In genomic region chr5:32283539-32284377, GRCh38 we compare ENCODE assay signal across 8 cellular contexts. TPM values are rescaled to one million over a fixed set of nuclear protein-coding genes. Genes with fewer than 3 reads are reported as not detected.
DNase-seq lines count a peak whose midpoint lies in the region; ATAC-seq and FAIRE-seq lines count a peak whose summit lies in the region.

No MANE protein-coding gene starts in this region.

- H3K27ac Mint-ChIP-seq in activated CD8-positive, alpha-beta T cell treated with anti-CD3 and anti-CD28 coated beads, Interleukin-2, amount 10 ng/mL, durations not matched to agents 7 days and 5 days, result no peak overlapping the region
- peak overlapping the region in 5 of 9 donors; percentile 7 to 55 (median 14) for H3K27ac Mint-ChIP-seq in naive thymus-derived CD4-positive, alpha-beta T cell

- no peak overlapping the region for H3K4me3 ChIP-seq in naive thymus-derived CD4-positive, alpha-beta T cell (ENCODE audit: low read length)

- CTCF ChIA-PET in activated CD8-positive, alpha-beta T cell treated with anti-CD3 and anti-CD28 coated beads, Interleukin-2, amount 10 ng/mL, durations not matched to agents 7 days and 5 days (lab: Charles Lee), result interaction anchor here (1.3 to 2.1 kb wide), 4 partner anchors 14 to 52 kb away, joined by 3 to 6 read pairs (median 4); no protein-coding TSS in a partner anchor
- CTCF ChIA-PET in naive thymus-derived CD4-positive, alpha-beta T cell (lab: Charles Lee), result interaction anchor here (0.8 kb wide), 1 partner anchor 46 kb away, joined by 3 read pairs; no protein-coding TSS in a partner anchor

- H3K9me3 Mint-ChIP-seq in activated CD8-positive, alpha-beta T cell treated with anti-CD3 and anti-CD28 coated beads, Interleukin-2, amount 10 ng/mL, durations not matched to agents 7 days and 5 days (ENCODE audit: insufficient read depth), result no peaks in the 10 kb centered on the region
- H3K9me3 Mint-ChIP-seq in naive thymus-derived CD4-positive, alpha-beta T cell, result peaks cover 0 to 4% (median 0%) of the 10 kb centered on the region in 11 donors

- H3K27ac ChIP-seq in naive thymus-derived CD4-positive, alpha-beta T cell (ENCODE audit: low read depth, low read length), result no peak overlapping the region

- no peaks in the 10 kb centered on the region for H3K9me3 ChIP-seq in naive thymus-derived CD4-positive, alpha-beta T cell (ENCODE audit: control insufficient read depth in 2 of 3, low read length in 3 of 3)

- peaks cover 28% of the 10 kb centered on the region for H3K36me3 Mint-ChIP-seq in activated CD8-positive, alpha-beta T cell treated with anti-CD3 and anti-CD28 coated beads, Interleukin-2, amount 10 ng/mL, durations not matched to agents 7 days and 5 days (ENCODE audit: low read depth)
- H3K36me3 Mint-ChIP-seq in naive thymus-derived CD4-positive, alpha-beta T cell, result peaks cover 0 to 35% (median 12%) of the 10 kb centered on the region in 5 donors

- H3K36me3 ChIP-seq in naive thymus-derived CD4-positive, alpha-beta T cell (ENCODE audit: control insufficient read depth in 2 of 3, insufficient read depth in 3 of 3, low read length in 3 of 3), result no peaks in the 10 kb centered on the region

- peak; percentile 63 for FAIRE-seq in GM19239 (lab: Jason Lieb, UNC)

- POLR2A ChIA-PET in activated CD8-positive, alpha-beta T cell treated with anti-CD3 and anti-CD28 coated beads, Interleukin-2, amount 10 ng/mL, durations not matched to agents 7 days and 5 days (lab: Charles Lee), result interaction anchor here (0.6 to 0.7 kb wide), 2 partner anchors 10 to 303 kb away, joined by 3 read pairs; no protein-coding TSS in a partner anchor
- POLR2A ChIA-PET in naive thymus-derived CD4-positive, alpha-beta T cell (lab: Charles Lee), result interaction anchor here (0.6 to 0.9 kb wide), 2 partner anchors 27 to 63 kb away, joined by 3 read pairs; no protein-coding TSS in a partner anchor

- peaks cover 0 to 12% of the 10 kb centered on the region in 2 donors for H3K4me1 ChIP-seq in naive thymus-derived CD4-positive, alpha-beta T cell (ENCODE audit: control insufficient read depth in 2 of 2, insufficient read depth in 2 of 2, low read length in 2 of 2)

- intact Hi-C loops in naive thymus-derived CD4-positive, alpha-beta T cell (cut with micrococcal nuclease), result loop anchor here in 1 of 2 donors (2.0 kb wide), 1 partner anchor 111 kb away; no protein-coding TSS in a partner anchor

- peaks cover 39% of the 10 kb centered on the region for H3K4me1 Mint-ChIP-seq in activated CD8-positive, alpha-beta T cell treated with anti-CD3 and anti-CD28 coated beads, Interleukin-2, amount 10 ng/mL, durations not matched to agents 7 days and 5 days (ENCODE audit: low read depth)
- peaks cover 10 to 67% (median 63%) of the 10 kb centered on the region in 7 donors for H3K4me1 Mint-ChIP-seq in naive thymus-derived CD4-positive, alpha-beta T cell

- no peak for DNase-seq in GM19239 (ENCODE audit: insufficient read length, low spot score)
- DNase-seq in activated CD8-positive, alpha-beta T cell treated with anti-CD3 and anti-CD28 coated beads, Interleukin-2, amount 10 ng/mL, durations not matched to agents 7 days and 5 days, result no peak
- no peak for DNase-seq in naive thymus-derived CD4-positive, alpha-beta T cell
- no peak for DNase-seq in activated CD8-positive, alpha-beta memory T cell treated with anti-CD3 and anti-CD28 coated beads for 24 hours
- DNase-seq in occipital lobe (lab: John Stamatoyannopoulos, UW), result no peak

- H3K27me3 ChIP-seq in naive thymus-derived CD4-positive, alpha-beta T cell (ENCODE audit: control insufficient read depth in 2 of 2, insufficient read depth in 2 of 2, low read length in 2 of 2), result no peaks in the 10 kb centered on the region

- H3K4me3 Mint-ChIP-seq in activated CD8-positive, alpha-beta T cell treated with anti-CD3 and anti-CD28 coated beads, Interleukin-2, amount 10 ng/mL, durations not matched to agents 7 days and 5 days, result no peak overlapping the region
- H3K4me3 Mint-ChIP-seq in naive thymus-derived CD4-positive, alpha-beta T cell, result no peak overlapping the region

- peak; percentile 41 for ATAC-seq in HG02870 (IDR thresholded peaks at IDR 0.05; ENCODE audit: unreplicated experiment)
- ATAC-seq in activated CD8-positive, alpha-beta T cell treated with anti-CD3 and anti-CD28 coated beads, Interleukin-2, amount 10 ng/mL, durations not matched to agents 7 days and 5 days, result peak; percentile 43
- peak; percentile 68 for ATAC-seq in naive thymus-derived CD4-positive, alpha-beta T cell
- ATAC-seq in GM19455 (IDR thresholded peaks at IDR 0.05; ENCODE audit: unreplicated experiment), result no peak
- no peak for ATAC-seq in GM21737 (IDR thresholded peaks at IDR 0.05; ENCODE audit: unreplicated experiment)

- H3K27me3 Mint-ChIP-seq in activated CD8-positive, alpha-beta T cell treated with anti-CD3 and anti-CD28 coated beads, Interleukin-2, amount 10 ng/mL, durations not matched to agents 7 days and 5 days (ENCODE audit: low read depth), result no peaks in the 10 kb centered on the region
- H3K27me3 Mint-ChIP-seq in naive thymus-derived CD4-positive, alpha-beta T cell, result no peaks in the 10 kb centered on the region

RNA-seq across cellular contexts. Expression of gene MTMR12, which starts 29.0 kb away (rescaled TPM):
- total RNA-seq in activated CD8-positive, alpha-beta T cell treated with anti-CD3 and anti-CD28 coated beads, Interleukin-2, amount 10 ng/mL, durations not matched to agents 7 days and 5 days, result 10 to 100 TPM; 23.9 to 29.4 TPM
- total RNA-seq in naive thymus-derived CD4-positive, alpha-beta T cell, result 10 to 100 TPM; 19.0 to 28.2 (median 24.0) TPM
- 10 to 100 TPM; 12.4 to 17.2 TPM for polyA plus RNA-seq in naive thymus-derived CD4-positive, alpha-beta T cell
- total RNA-seq in occipital lobe, result 23.2 TPM

Comparison
In these comparisons a context has a peak if more than half of its experiments do, and no peak if none do; other contexts are left out.
1. ATAC-seq: peak in HG02870 (single experiment), activated CD8-positive, alpha-beta T cell treated with anti-CD3 and anti-CD28 coated beads, Interleukin-2, amount 10 ng/mL, durations not matched to agents 7 days and 5 days (single experiment) and naive thymus-derived CD4-positive, alpha-beta T cell (single experiment); none in GM19455 (single experiment) and GM21737 (single experiment).